Comparison of ENCODE assay signal across 13 cellular contexts in genomic region chr6:43376551-43376981, GRCh38. TPM values are rescaled to one million over a fixed set of nuclear protein-coding genes. Genes with fewer than 3 reads are reported as not detected.
DNase-seq lines count a peak whose midpoint lies in the region; ATAC-seq, FAIRE-seq and TF ChIP-seq lines count a peak whose summit lies in the region.
"Had no signal": no experiment of that assay in that cellular context is flagged by ENCODE, and none has a peak within 500 bp of the region (broad histone marks: within the 10 kb centered on the region; RNA-seq: fewer than 3 reads in every experiment).

No MANE protein-coding gene starts in this region.

- intact Hi-C loops in sigmoid colon (cut with DNase I): no loop called here

- peak; percentile 51 for ATAC-seq in HG02642 (IDR thresholded peaks at IDR 0.05; ENCODE audit: poor library complexity, unreplicated experiment)

- no peak for TF ChIP-seq CTCF in sigmoid colon (IDR thresholded peaks at IDR 0.05)

- H3K4me1 ChIP-seq in sigmoid colon: no peaks in the 10 kb centered on the region

- no peak for TF ChIP-seq EP300 in sigmoid colon (IDR thresholded peaks at IDR 0.05)

- TF ChIP-seq POLR2A in sigmoid colon (IDR thresholded peaks at IDR 0.05): no peak

- FAIRE-seq in frontal cortex (lab: Jason Lieb, UNC): no peak
- FAIRE-seq: H1, HTR-8/SVneo, urothelium cell line had no signal

- H3K27ac ChIP-seq in sigmoid colon: no peak overlapping the region

- no peaks in the 10 kb centered on the region for H3K27me3 ChIP-seq in sigmoid colon

- H3K9me3 ChIP-seq in sigmoid colon: no peaks in the 10 kb centered on the region

- H3K36me3 ChIP-seq in sigmoid colon: no peaks in the 10 kb centered on the region

- peak; percentile 55 for DNase-seq in activated CD8-positive, alpha-beta memory T cell treated with anti-CD3 and anti-CD28 coated beads for 24 hours
- no peak for DNase-seq in activated CD8-positive, alpha-beta memory T cell treated with anti-CD3 and anti-CD28 coated beads, Interleukin-2, amount 50 U/mL, for 4 hours
- peak; percentile 57 for DNase-seq in activated CD8-positive, alpha-beta memory T cell treated with anti-CD3 and anti-CD28 coated beads, Interleukin-2, amount 50 U/mL, for 48 hours
- DNase-seq in stimulated activated CD8-positive, alpha-beta memory T cell treated with anti-CD3 and anti-CD28 coated beads, Interleukin-15, amount 100 ng/mL, for 48 hours (ENCODE audit: low read depth in 2 of 2): peak; percentile 15 to 18
- DNase-seq in sigmoid colon (no peak), frontal cortex (ENCODE audit: low spot score in 2 of 2) (no peak), OCI-M2 (lab: John Stamatoyannopoulos, UW; ENCODE audit: unreplicated experiment) (no peak)
- DNase-seq: NCI-H187, SIG-M5 had no signal

- 84 to 95% methylated on average over 1 of the region's 1 CpG for WGBS in sigmoid colon, 2 donors

- no peak overlapping the region for H3K4me3 ChIP-seq in sigmoid colon

RNA-seq across cellular contexts. Expression of gene ZNF318, which starts 7.1 kb away (rescaled TPM):
- total RNA-seq in sigmoid colon: 10 to 100 TPM; 11.7 to 19.1 (median 15.1) TPM
- polyA plus RNA-seq in sigmoid colon: 10 to 100 TPM in 1 of 3 donors, 1 to 10 TPM in 2; 2.1 to 12.7 (median 2.4) TPM
- 9.8 TPM for total RNA-seq in frontal cortex

RNA-seq across cellular contexts. Expression of gene ABCC10, which starts 50.8 kb away (rescaled TPM):
- 10 to 100 TPM; 11.5 to 24.9 (median 12.3) TPM for total RNA-seq in sigmoid colon
- 10 to 100 TPM in 1 of 3 donors, 1 to 10 TPM in 2; 2.4 to 25.0 (median 5.1) TPM for polyA plus RNA-seq in sigmoid colon
- 17.9 TPM for total RNA-seq in frontal cortex

Comparison
In these comparisons a context has a peak if more than half of its experiments do, and no peak if none do; other contexts are left out.
1. DNase-seq: peak in activated CD8-positive, alpha-beta memory T cell treated with anti-CD3 and anti-CD28 coated beads for 24 hours (single experiment), activated CD8-positive, alpha-beta memory T cell treated with anti-CD3 and anti-CD28 coated beads, Interleukin-2, amount 50 U/mL, for 48 hours (single experiment) and stimulated activated CD8-positive, alpha-beta memory T cell treated with anti-CD3 and anti-CD28 coated beads, Interleukin-15, amount 100 ng/mL, for 48 hours (2 of 2); none in activated CD8-positive, alpha-beta memory T cell treated with anti-CD3 and anti-CD28 coated beads, Interleukin-2, amount 50 U/mL, for 4 hours (single experiment), sigmoid colon (single experiment), frontal cortex (0 of 2) and OCI-M2 (single experiment).